In genomic region chr20:61486198-61486597, GRCh38 we compare ENCODE assay signal across 28 cellular contexts.
"Had no signal": no experiment of that assay in that cellular context is flagged by ENCODE, and none has a peak within 500 bp of the region (broad histone marks: within the 10 kb centered on the region; RNA-seq: fewer than 3 reads in every experiment).

No MANE protein-coding gene starts in this region.

- H3K4me3 ChIP-seq: colonic mucosa had no signal

- H3K36me3 Mint-ChIP-seq: activated CD4-positive, alpha-beta memory T cell treated with anti-CD3 and anti-CD28 coated beads for 36 hours had no signal

- H3K27ac Mint-ChIP-seq: activated CD4-positive, alpha-beta memory T cell treated with anti-CD3 and anti-CD28 coated beads for 36 hours; activated CD4-positive, alpha-beta T cell treated with anti-CD3 and anti-CD28 coated beads for 36 hours; activated CD4-positive, alpha-beta T cell treated with anti-CD3 and anti-CD28 coated beads, Interleukin-2, amount 10 ng/mL, durations not matched to agents 24 days and 14 days; activated CD8-positive, alpha-beta T cell treated with anti-CD3 and anti-CD28 coated beads, Interleukin-2, amount 10 ng/mL, durations not matched to agents 7 days and 5 days; activated naive CD8-positive, alpha-beta T cell; activated T-cell treated with anti-CD3 and anti-CD28 coated beads, Interleukin-2, amount 50 U/mL, for 24 hours; activated T-helper 17 cell treated with anti-CD3 and anti-CD28 coated beads, Interleukin-2, amount 50 U/mL, for 72 hours; endodermal cell had no signal

- H3K4me3 Mint-ChIP-seq: activated CD4-positive, alpha-beta memory T cell treated with anti-CD3 and anti-CD28 coated beads for 36 hours; activated CD4-positive, alpha-beta T cell treated with anti-CD3 and anti-CD28 coated beads for 36 hours; activated CD4-positive, alpha-beta T cell treated with anti-CD3 and anti-CD28 coated beads, Interleukin-2, amount 10 ng/mL, durations not matched to agents 24 days and 14 days; activated CD8-positive, alpha-beta T cell treated with anti-CD3 and anti-CD28 coated beads, Interleukin-2, amount 10 ng/mL, durations not matched to agents 7 days and 5 days; activated naive CD8-positive, alpha-beta T cell; activated T-cell treated with anti-CD3 and anti-CD28 coated beads, Interleukin-2, amount 50 U/mL, for 24 hours; activated T-helper 17 cell treated with anti-CD3 and anti-CD28 coated beads, Interleukin-2, amount 50 U/mL, for 72 hours; endodermal cell had no signal

- H3K27ac ChIP-seq: brain microvascular endothelial cell, colonic mucosa had no signal

- H3K9me3 ChIP-seq: colonic mucosa had no signal

- H3K27me3 Mint-ChIP-seq: activated CD4-positive, alpha-beta memory T cell treated with anti-CD3 and anti-CD28 coated beads for 36 hours; activated CD4-positive, alpha-beta T cell treated with anti-CD3 and anti-CD28 coated beads, Interleukin-2, amount 10 ng/mL, durations not matched to agents 24 days and 14 days; activated naive CD8-positive, alpha-beta T cell; activated T-cell treated with anti-CD3 and anti-CD28 coated beads, Interleukin-2, amount 50 U/mL, for 24 hours; activated T-helper 17 cell treated with anti-CD3 and anti-CD28 coated beads, Interleukin-2, amount 50 U/mL, for 72 hours had no signal

- H3K4me1 Mint-ChIP-seq: activated CD4-positive, alpha-beta T cell treated with anti-CD3 and anti-CD28 coated beads for 36 hours; activated CD4-positive, alpha-beta T cell treated with anti-CD3 and anti-CD28 coated beads, Interleukin-2, amount 10 ng/mL, durations not matched to agents 24 days and 14 days; activated T-helper 17 cell treated with anti-CD3 and anti-CD28 coated beads, Interleukin-2, amount 50 U/mL, for 72 hours had no signal

- FAIRE-seq: astrocyte, frontal cortex had no signal

- H3K9me3 Mint-ChIP-seq: activated CD4-positive, alpha-beta memory T cell treated with anti-CD3 and anti-CD28 coated beads for 36 hours; activated T-cell treated with anti-CD3 and anti-CD28 coated beads, Interleukin-2, amount 50 U/mL, for 24 hours; activated T-helper 17 cell treated with anti-CD3 and anti-CD28 coated beads, Interleukin-2, amount 50 U/mL, for 72 hours; endodermal cell had no signal

- H3K36me3 ChIP-seq: brain microvascular endothelial cell, colonic mucosa had no signal

- H3K27me3 ChIP-seq: brain microvascular endothelial cell, colonic mucosa had no signal

- ATAC-seq: activated CD4-positive, alpha-beta T cell treated with anti-CD3 and anti-CD28 coated beads for 36 hours; activated CD8-positive, alpha-beta T cell treated with anti-CD3 and anti-CD28 coated beads, Interleukin-2, amount 10 ng/mL, durations not matched to agents 7 days and 5 days; activated T-helper 17 cell treated with anti-CD3 and anti-CD28 coated beads, Interleukin-2, amount 50 U/mL, for 72 hours; esophagus mucosa had no signal

- H3K4me1 ChIP-seq: colonic mucosa had no signal

- DNase-seq: activated CD4-positive, alpha-beta memory T cell treated with anti-CD3 and anti-CD28 coated beads for 36 hours; activated CD4-positive, alpha-beta T cell treated with anti-CD3 and anti-CD28 coated beads for 36 hours; activated CD4-positive, alpha-beta T cell treated with anti-CD3 and anti-CD28 coated beads, Interleukin-2, amount 10 ng/mL, durations not matched to agents 24 days and 14 days; activated CD4-positive, CD25-positive, alpha-beta regulatory T cell; activated CD4-positive, CD25-positive, alpha-beta regulatory T cell treated with anti-CD3 and anti-CD28 coated beads, Interleukin-2, amount 50 U/mL, for 72 hours; activated CD8-positive, alpha-beta memory T cell treated with anti-CD3 and anti-CD28 coated beads, Interleukin-2, amount 50 U/mL, for 48 hours; activated CD8-positive, alpha-beta T cell treated with anti-CD3 and anti-CD28 coated beads, Interleukin-2, amount 10 ng/mL, durations not matched to agents 7 days and 5 days; activated effector memory CD4-positive, alpha-beta T cell treated with Interleukin-2 at 50 U/mL for 16 hours; activated gamma-delta T cell treated with Interleukin-2 at 50 U/mL for 16 hours; activated naive CD4-positive, alpha-beta T cell treated with anti-CD3 and anti-CD28 coated beads, Interleukin-2, amount 50 U/mL, for 16 hours; activated naive CD4-positive, alpha-beta T cell treated with Interleukin-2 at 50 U/mL for 16 hours; activated T-cell treated with anti-CD3 and anti-CD28 coated beads for 4 hours; activated T-cell treated with anti-CD3 and anti-CD28 coated beads, Interleukin-2, amount 50 U/mL, for 24 hours; amniotic stem cell; anterior cingulate cortex; brain microvascular endothelial cell; central memory CD4-positive, alpha-beta T cell; cerebellar nuclear complex; colonic mucosa; effector CD8-positive, alpha-beta T cell; endodermal cell; foreskin fibroblast; T-helper 2 cell had no signal
